10 cellular contexts compared by ENCODE assay signal in genomic region chr12:13135336-13136178, GRCh38. TPM values are rescaled to one million over a fixed set of nuclear protein-coding genes. Genes with fewer than 3 reads are reported as not detected.
DNase-seq lines count a peak whose midpoint lies in the region; ATAC-seq and TF ChIP-seq lines count a peak whose summit lies in the region.
"Had no signal": no experiment of that assay in that cellular context is flagged by ENCODE, and none has a peak within 500 bp of the region (broad histone marks: within the 10 kb centered on the region; RNA-seq: fewer than 3 reads in every experiment).

No MANE protein-coding gene starts in this region.

- no peak for ATAC-seq in GM19328 (IDR thresholded peaks at IDR 0.05; ENCODE audit: unreplicated experiment)
- ATAC-seq in GM19455 (IDR thresholded peaks at IDR 0.05; ENCODE audit: unreplicated experiment), result no peak

- BruUV-seq in Caco-2 (replicated peaks; lab: Mats Ljungman, UMichigan), result no TSS peak

- H3K36me3 ChIP-seq in Caco-2 (ENCODE audit: control insufficient read depth, insufficient read depth, low read length) (no peaks in the 10 kb centered on the region), parathyroid adenoma (ENCODE audit: control insufficient read depth, insufficient read depth, low read length) (no peaks in the 10 kb centered on the region), WERI-Rb-1 (no peaks in the 10 kb centered on the region)

- H3K4me2 ChIP-seq in parathyroid adenoma (ENCODE audit: low read length), result no peak overlapping the region

- intact Hi-C loops in Caco-2 (cut with micrococcal nuclease; ENCODE audit: unreplicated experiment), result loop anchor here (1.0 kb wide), 2 partner anchors 13 to 37 kb away; no protein-coding TSS in a partner anchor

- no peaks in the 10 kb centered on the region for H3K27me3 Mint-ChIP-seq in Caco-2 (ENCODE audit: insufficient read depth, unreplicated experiment)

- H3K4me3 ChIP-seq in Caco-2 (ENCODE audit: low read depth, low read length) (no peak overlapping the region), parathyroid adenoma (ENCODE audit: low read depth, low read length) (no peak overlapping the region), WERI-Rb-1 (ENCODE audit: low read depth, low read length) (no peak overlapping the region)

- peaks cover 6% of the 10 kb centered on the region for H3K36me3 Mint-ChIP-seq in Caco-2 (ENCODE audit: insufficient read depth, unreplicated experiment)
- H3K36me3 Mint-ChIP-seq: activated naive CD8-positive, alpha-beta T cell treated with anti-CD3 and anti-CD28 coated beads, Interleukin-2, amount 10 ng/mL, durations not matched to agents 7 days and 5 days had no signal

- H3K4me3 Mint-ChIP-seq in Caco-2 (ENCODE audit: unreplicated experiment), result peak overlapping the region; percentile 51
- H3K4me3 Mint-ChIP-seq: activated naive CD8-positive, alpha-beta T cell treated with anti-CD3 and anti-CD28 coated beads, Interleukin-2, amount 10 ng/mL, durations not matched to agents 7 days and 5 days had no signal

- TF ChIP-seq CTCF in Caco-2 (IDR thresholded peaks at IDR 0.05; ENCODE audit: insufficient read depth in 1 of 2, low read depth in 1 of 2, low read length in 1 of 2, severe bottlenecking in 1 of 2, unreplicated experiment in 1 of 2) (peak in 1 of 2 experiments; percentile 21), RWPE1 (conservative IDR thresholded peaks at IDR 0.05; ENCODE audit: low read depth) (no peak), parathyroid adenoma (IDR thresholded peaks at IDR 0.05) (peak; percentile 41), WERI-Rb-1 (IDR thresholded peaks at IDR 0.05; ENCODE audit: low read depth, low read length) (no peak)

- H3K27me3 ChIP-seq in Caco-2 (replicated peaks; ENCODE audit: control insufficient read depth, insufficient read depth, low read length) (no peaks in the 10 kb centered on the region), parathyroid adenoma (ENCODE audit: control insufficient read depth, insufficient read depth, low read length) (no peaks in the 10 kb centered on the region), WERI-Rb-1 (ENCODE audit: insufficient read depth, low read depth, severe bottlenecking) (no peaks in the 10 kb centered on the region)

- H3K79me2 ChIP-seq in parathyroid adenoma, result no peaks in the 10 kb centered on the region

- POLR2A ChIA-PET in Caco-2 (lab: Charles Lee) (interaction anchor here (0.5 to 0.6 kb wide), 3 partner anchors 19 to 244 kb away, joined by 3 to 5 read pairs (median 4); no protein-coding TSS in a partner anchor), RWPE1 (lab: Yijun Ruan, JAX; ENCODE audit: low non-redundant PET) (interaction anchor here (0.5 to 1.3 kb wide), 4 partner anchors 33 to 61 kb away, joined by 3 to 4 read pairs (median 4); no protein-coding TSS in a partner anchor)

- H3K4me1 ChIP-seq in Caco-2 (peaks cover 36% of the 10 kb centered on the region), parathyroid adenoma (peaks cover 10% of the 10 kb centered on the region)

- no peaks in the 10 kb centered on the region for H3K9me3 ChIP-seq in Caco-2
- no peaks in the 10 kb centered on the region for H3K9me3 ChIP-seq in parathyroid adenoma (ENCODE audit: control insufficient read depth, low read length)
- no peaks in the 10 kb centered on the region for H3K9me3 ChIP-seq in WERI-Rb-1 (ENCODE audit: severe bottlenecking)

- no peaks in the 10 kb centered on the region for H3K9me3 Mint-ChIP-seq in Caco-2 (ENCODE audit: unreplicated experiment)

- H2AFZ ChIP-seq in parathyroid adenoma, result peak overlapping the region; percentile 79

- no peak overlapping the region for H3K9ac ChIP-seq in parathyroid adenoma

- peaks cover 45% of the 10 kb centered on the region for H3K4me1 Mint-ChIP-seq in Caco-2 (ENCODE audit: low read depth, unreplicated experiment)

- peak overlapping the region; percentile 72 for H3K27ac ChIP-seq in RWPE1
- peak overlapping the region; percentile 43 for H3K27ac ChIP-seq in parathyroid adenoma
- H3K27ac ChIP-seq in WERI-Rb-1, result no peak overlapping the region

- CTCF ChIA-PET in Caco-2 (lab: Charles Lee) (interaction anchor here (1.0 kb wide), 2 partner anchors 33 to 60 kb away, joined by 3 to 4 read pairs; no protein-coding TSS in a partner anchor), RWPE1 (lab: Yijun Ruan, JAX) (interaction anchor here (0.7 to 1.7 kb wide), 9 partner anchors 11 to 76 kb away, joined by 3 to 23 read pairs (median 3); partner anchors contain the start of gene EMP1)

- H3K27ac Mint-ChIP-seq in Caco-2 (ENCODE audit: unreplicated experiment), result peak overlapping the region; percentile 76
- H3K27ac Mint-ChIP-seq: activated naive CD8-positive, alpha-beta T cell treated with anti-CD3 and anti-CD28 coated beads, Interleukin-2, amount 10 ng/mL, durations not matched to agents 7 days and 5 days had no signal

- peak; percentile 83 to 89 for DNase-seq in Caco-2
- DNase-seq in RWPE1 (ENCODE audit: low spot score), result peak; percentile 96
- DNase-seq in fibroblast of peridontal ligament (ENCODE audit: extremely low read depth), result peak; percentile 69
- no peak for DNase-seq in WERI-Rb-1
- DNase-seq in NCI-H128 (lab: John Stamatoyannopoulos, UW; ENCODE audit: unreplicated experiment), result no peak
- DNase-seq: activated naive CD8-positive, alpha-beta T cell treated with anti-CD3 and anti-CD28 coated beads, Interleukin-2, amount 10 ng/mL, durations not matched to agents 7 days and 5 days; stimulated activated CD4-positive, alpha-beta T cell treated with anti-CD3 and anti-CD28 coated beads, Interleukin-4, amount 100 ng/mL, for 24 hours had no signal

RNA-seq across cellular contexts. Expression of gene GSG1, which starts 32.1 kb away (rescaled TPM):
- total RNA-seq in Caco-2 (2022), result not detected in 2 replicates
- total RNA-seq: activated naive CD8-positive, alpha-beta T cell treated with anti-CD3 and anti-CD28 coated beads, Interleukin-2, amount 10 ng/mL, durations not matched to agents 7 days and 5 days had no signal

Comparison
In these comparisons a context has a peak if more than half of its experiments do, and no peak if none do; other contexts are left out.
1. DNase-seq: peak in Caco-2 (2 of 2), RWPE1 (single experiment) and fibroblast of peridontal ligament (single experiment); none in WERI-Rb-1 (single experiment) and NCI-H128 (single experiment).